Comparison of ENCODE assay signal across 2 cellular contexts in genomic region chr12:23049180-23049579, GRCh38.
TF ChIP-seq lines count a peak whose summit lies in the region.

No MANE protein-coding gene starts in this region.

TF ChIP-seq in SK-N-SH treated with all-trans-retinoic acid at 6 μM for 48 hours, 23 proteins besides CTCF, POLR2A, EP300 and RAD21 (continued from another document):
- peak; percentile 96 for TF ChIP-seq ZFP3 (CRISPR knock-in tag; IDR thresholded peaks at IDR 0.05)

TF ChIP-seq in SK-N-SH, 30 proteins besides CTCF, POLR2A, EP300 and RAD21 (continued from another document):
- TF ChIP-seq SMC3 (IDR thresholded peaks at IDR 0.05; ENCODE audit: low read depth, low read length) (no peak), ZBTB33 (IDR thresholded peaks at IDR 0.05; ENCODE audit: borderline replicate concordance, low read depth) (no peak), RXRA (IDR thresholded peaks at IDR 0.05; ENCODE audit: borderline replicate concordance, low read depth) (no peak), JUND (IDR thresholded peaks at IDR 0.05) (no peak), ELF1 (IDR thresholded peaks at IDR 0.05) (no peak), TAF1 (IDR thresholded peaks at IDR 0.05; ENCODE audit: borderline replicate concordance, low read depth, low read length) (no peak), FOXJ3 (CRISPR knock-in tag; IDR thresholded peaks at IDR 0.05) (no peak)
TF ChIP-seq in SK-N-SH: peak in this region for 0.
